20 cellular contexts compared by ENCODE assay signal in the genomic region with DNA sequence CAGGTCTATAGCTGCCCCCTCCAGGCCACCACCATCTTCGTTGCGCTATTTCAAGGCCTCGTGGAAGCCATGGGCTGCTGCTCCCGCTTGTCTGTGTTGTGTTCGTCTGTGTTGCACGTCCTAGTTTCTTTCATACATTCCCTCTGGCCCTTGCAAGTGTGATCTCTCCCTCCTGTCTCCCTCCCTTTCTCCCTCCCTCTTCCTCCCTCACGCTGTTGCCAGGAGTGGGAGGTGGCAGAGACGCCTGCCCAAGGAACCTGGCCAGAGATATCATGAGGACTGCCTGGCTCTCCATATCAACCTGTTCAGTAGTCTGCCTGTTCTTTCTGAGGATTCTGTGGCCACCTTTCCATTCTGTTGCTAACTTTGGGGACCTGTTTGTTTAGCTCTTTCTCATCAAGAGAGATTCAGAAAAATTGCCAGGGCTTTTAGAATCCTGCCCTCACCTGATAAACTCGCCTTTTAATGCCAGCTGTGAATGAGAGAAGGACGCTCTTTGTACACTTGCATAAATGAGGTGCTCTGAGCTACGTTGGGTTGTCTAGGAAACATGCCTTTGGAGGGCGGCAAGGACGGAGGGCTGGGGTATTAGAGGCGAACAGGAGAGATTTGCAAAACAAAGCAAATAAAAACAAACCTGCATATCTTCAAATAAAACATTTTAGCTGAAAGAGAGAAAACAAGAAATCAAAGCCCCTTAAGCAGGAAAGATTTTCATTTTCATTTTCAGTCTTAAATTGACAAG.
A peak's percentile ranks its signal among the peaks of the same experiment; 100 is the strongest.
DNase-seq lines count a peak whose midpoint lies in the region; ATAC-seq, FAIRE-seq and TF ChIP-seq lines count a peak whose summit lies in the region.
"Had no signal": no experiment of that assay in that cellular context is flagged by ENCODE, and none has a peak within 500 bp of the region (broad histone marks: within the 10 kb centered on the region; RNA-seq: fewer than 3 reads in every experiment).

No MANE protein-coding gene starts in this region.

- H3K9me3 ChIP-seq in BLaER1 (no peaks in the 10 kb centered on the region), neural cell (ENCODE audit: low read length) (no peaks in the 10 kb centered on the region), trophoblast cell (ENCODE audit: insufficient read depth, low read depth, low read length) (no peaks in the 10 kb centered on the region)
- H3K9me3 ChIP-seq: psoas muscle had no signal

- H3K27me3 ChIP-seq in BLaER1 (no peaks in the 10 kb centered on the region), bronchial epithelial cell (ENCODE audit: control insufficient read depth, insufficient read depth, low read length) (no peaks in the 10 kb centered on the region), neural cell (ENCODE audit: insufficient read depth, low read depth, low read length) (no peaks in the 10 kb centered on the region), trophoblast cell (ENCODE audit: insufficient read depth, low read length) (no peaks in the 10 kb centered on the region)

- in situ Hi-C loops in GM13977 (cut with MboI; ENCODE audit: low pct_unique_long_range_greater_than_20kb, low sequenced_read_pairs, unreplicated experiment): no loop called here

- H4K12ac ChIP-seq in trophoblast cell (ENCODE audit: low read depth, low read length): no peak overlapping the region

- no peak overlapping the region for H3K4ac ChIP-seq in trophoblast cell (ENCODE audit: low read depth, low read length)

- TF ChIP-seq EP300 in neural cell (conservative IDR thresholded peaks at IDR 0.05; ENCODE audit: poor library complexity, severe bottlenecking): peak; percentile 37

- no peak overlapping the region for H3K14ac ChIP-seq in trophoblast cell (ENCODE audit: low read length)

- ATAC-seq in GM19397 (IDR thresholded peaks at IDR 0.05; ENCODE audit: unreplicated experiment) (no peak), HG03442 (IDR thresholded peaks at IDR 0.05; ENCODE audit: unreplicated experiment) (no peak)
- ATAC-seq: activated CD4-positive, CD25-positive, alpha-beta regulatory T cell treated with anti-CD3 and anti-CD28 coated beads, Interleukin-2, amount 50 U/mL, for 24 hours; CD8-positive, alpha-beta T cell; left colon; naive thymus-derived CD8-positive, alpha-beta T cell; psoas muscle; SK-N-SH treated with all-trans-retinoic acid at 6 μM for 48 hours; stimulated activated memory B cell treated with anti-CD40 and anti-IgM and Interleukin-4, amounts not matched to agents 10 μg/mL and 1 μg/mL and 100 μg/mL, for 72 hours had no signal

- H3K23ac ChIP-seq in trophoblast cell (ENCODE audit: low read length): no peak overlapping the region

- no peak for TF ChIP-seq CTCF in GM13977 (IDR thresholded peaks at IDR 0.05; ENCODE audit: extremely low read depth, insufficient read depth, missing control alignments)
- TF ChIP-seq CTCF in bronchial epithelial cell (IDR thresholded peaks at IDR 0.05; ENCODE audit: insufficient read depth, low read length, severe bottlenecking): no peak
- TF ChIP-seq CTCF in neural cell (IDR thresholded peaks at IDR 0.05; ENCODE audit: poor library complexity, severe bottlenecking): no peak

- H2AK5ac ChIP-seq in trophoblast cell (ENCODE audit: low read length): no peak overlapping the region

- no peak overlapping the region for H4K91ac ChIP-seq in trophoblast cell (ENCODE audit: low read depth, low read length)

- H3K4me1 ChIP-seq in BLaER1 (peaks cover 47% of the 10 kb centered on the region), trophoblast cell (ENCODE audit: control insufficient read depth in 1 of 2, insufficient read depth in 2 of 2, low read length in 2 of 2) (no peaks in the 10 kb centered on the region)
- H3K4me1 ChIP-seq: psoas muscle had no signal

- no peak overlapping the region for H2BK120ac ChIP-seq in trophoblast cell (ENCODE audit: insufficient read depth, low read length, poor library complexity)

- H3K79me2 ChIP-seq in neural cell (replicated peaks; ENCODE audit: insufficient read depth, low read length) (no peaks in the 10 kb centered on the region), trophoblast cell (ENCODE audit: control insufficient read depth, insufficient read depth, low read length, poor library complexity) (no peaks in the 10 kb centered on the region)

- DNase-seq in GM13977 (ENCODE audit: low spot score) (peak; percentile 5), bronchial epithelial cell (ENCODE audit: low read depth) (no peak), trophoblast cell (no peak), activated gamma-delta T cell treated with Interleukin-2 at 50 U/mL for 16 hours (no peak)
- DNase-seq: CD8-positive, alpha-beta T cell; cortex of kidney; GF-D8; left colon; naive thymus-derived CD8-positive, alpha-beta T cell; NCI-H69; psoas muscle had no signal

- no peak overlapping the region for H3K4me3 ChIP-seq in BLaER1
- no peak overlapping the region for H3K4me3 ChIP-seq in bronchial epithelial cell (ENCODE audit: low read depth, low read length)
- peak overlapping the region; percentile 34 for H3K4me3 ChIP-seq in neural cell (ENCODE audit: low read length)
- no peak overlapping the region for H3K4me3 ChIP-seq in trophoblast cell (ENCODE audit: low read depth, low read length)
- H3K4me3 ChIP-seq: psoas muscle had no signal

- no peak overlapping the region for H3K18ac ChIP-seq in trophoblast cell (ENCODE audit: low read length)

- no peaks in the 10 kb centered on the region for H3K79me1 ChIP-seq in trophoblast cell (ENCODE audit: low read length)

- peak; percentile 7 for FAIRE-seq in bronchial epithelial cell (lab: Jason Lieb, UNC)
- FAIRE-seq: endometrium had no signal

- H3K36me3 ChIP-seq in BLaER1 (peaks cover 50% of the 10 kb centered on the region), bronchial epithelial cell (ENCODE audit: control insufficient read depth, insufficient read depth, low read length) (peaks cover 5% of the 10 kb centered on the region), neural cell (ENCODE audit: insufficient read depth, low read length) (no peaks in the 10 kb centered on the region), trophoblast cell (ENCODE audit: control insufficient read depth in 1 of 2, insufficient read depth in 2 of 2, low read length in 2 of 2) (peaks cover 2 to 6% of the 10 kb centered on the region in 2 experiments)

- no CpG with 5 or more reads among the region's 14 CpGs for WGBS in trophoblast cell (ENCODE audit: extremely low coverage, insufficient coverage, insufficient read length)

- H4K20me1 ChIP-seq in BLaER1: peaks cover 54% of the 10 kb centered on the region
- H4K20me1 ChIP-seq in neural cell (ENCODE audit: insufficient read depth): no peaks in the 10 kb centered on the region

- H2AFZ ChIP-seq in neural cell (ENCODE audit: low read depth, low read length) (peak overlapping the region; percentile 46), trophoblast cell (ENCODE audit: insufficient read depth, low read length, poor library complexity) (no peak overlapping the region)

- H3K4me2 ChIP-seq in BLaER1 (peak overlapping the region; percentile 39), neural cell (ENCODE audit: low read length) (peak overlapping the region; percentile 18), trophoblast cell (ENCODE audit: low read length) (no peak overlapping the region)

- H4K8ac ChIP-seq in trophoblast cell (ENCODE audit: low read depth, low read length): no peak overlapping the region

- no peaks in the 10 kb centered on the region for H3K9me2 ChIP-seq in neural cell (ENCODE audit: insufficient read depth, low read length)

- peak; percentile 19 for TF ChIP-seq RAD21 in neural cell (conservative IDR thresholded peaks at IDR 0.05)

- no peak overlapping the region for H2BK5ac ChIP-seq in trophoblast cell (ENCODE audit: low read depth, low read length, poor library complexity)

- no peak overlapping the region for H3K9ac ChIP-seq in BLaER1
- peak overlapping the region; percentile 53 for H3K9ac ChIP-seq in neural cell (ENCODE audit: low read length)
- no peak overlapping the region for H3K9ac ChIP-seq in trophoblast cell (ENCODE audit: low read length)

- H3K27ac ChIP-seq in BLaER1 (no peak overlapping the region), neural cell (ENCODE audit: low read length) (peak overlapping the region; percentile 84), trophoblast cell (ENCODE audit: low read depth, low read length) (no peak overlapping the region)
- H3K27ac ChIP-seq: psoas muscle, RWPE1 had no signal

- no peak overlapping the region for H2BK12ac ChIP-seq in trophoblast cell (ENCODE audit: low read length)

- peaks cover 7% of the 10 kb centered on the region for H3F3A ChIP-seq in neural cell (ENCODE audit: insufficient read depth, low read length, poor library complexity, severe bottlenecking)

TF ChIP-seq in neural cell, 6 proteins besides CTCF, POLR2A, EP300 and RAD21:
- no peak for TF ChIP-seq TAF1 (IDR thresholded peaks at IDR 0.05; ENCODE audit: low read depth)
- TF ChIP-seq REST (IDR thresholded peaks at IDR 0.05; ENCODE audit: borderline replicate concordance): peak; percentile 28
